ENCODE assay signal across 13 cellular contexts in genomic region chr2:43100362-43100882, GRCh38.
DNase-seq lines count a peak whose midpoint lies in the region; ATAC-seq and TF ChIP-seq lines count a peak whose summit lies in the region.
"Had no signal": no experiment of that assay in that cellular context is flagged by ENCODE, and none has a peak within 500 bp of the region (broad histone marks: within the 10 kb centered on the region; RNA-seq: fewer than 3 reads in every experiment).

No MANE protein-coding gene starts in this region.

- in situ Hi-C loops in GM13977 (cut with MboI; ENCODE audit: low pct_unique_long_range_greater_than_20kb, low sequenced_read_pairs, unreplicated experiment), result no loop called here

- no peaks in the 10 kb centered on the region for H3K9me3 ChIP-seq in OCI-LY1 (ENCODE audit: low read length)
- H3K9me3 ChIP-seq in muscle layer of duodenum (ENCODE audit: control insufficient read depth in 1 of 2, low read length in 2 of 2), result no peaks in the 10 kb centered on the region
- H3K9me3 ChIP-seq in thoracic aorta, result no peaks in the 10 kb centered on the region

- TF ChIP-seq CTCF in OCI-LY1 (IDR thresholded peaks at IDR 0.05; ENCODE audit: low read length) (no peak), coronary artery (IDR thresholded peaks at IDR 0.05) (no peak), thoracic aorta (IDR thresholded peaks at IDR 0.05) (no peak), GM13977 (IDR thresholded peaks at IDR 0.05; ENCODE audit: extremely low read depth, insufficient read depth, missing control alignments) (no peak), chondrocyte (IDR thresholded peaks at IDR 0.05) (no peak)

- no peak overlapping the region for H3K4me3 Mint-ChIP-seq in chondrocyte (ENCODE audit: unreplicated experiment)
- H3K4me3 Mint-ChIP-seq: activated naive CD8-positive, alpha-beta T cell treated with anti-CD3 and anti-CD28 coated beads, Interleukin-2, amount 50 U/mL, for 24 hours had no signal

- peaks cover 3% of the 10 kb centered on the region for H3K36me3 Mint-ChIP-seq in chondrocyte (ENCODE audit: low read depth)

- ATAC-seq in thoracic aorta (ENCODE audit: insufficient number of reproducible peaks, low FRiP score, low read depth), result peak; percentile 13
- ATAC-seq: activated naive CD8-positive, alpha-beta T cell treated with anti-CD3 and anti-CD28 coated beads, Interleukin-2, amount 50 U/mL, for 24 hours; left colon had no signal

- H3F3A ChIP-seq in OCI-LY1 (ENCODE audit: insufficient read depth, low read length), result no peaks in the 10 kb centered on the region

- no peaks in the 10 kb centered on the region for H3K79me2 ChIP-seq in OCI-LY1 (ENCODE audit: insufficient read depth, low read length)

- H4K20me1 ChIP-seq in OCI-LY1 (ENCODE audit: insufficient read depth, low read length), result no peaks in the 10 kb centered on the region

- peaks cover 47% of the 10 kb centered on the region for H3K4me1 Mint-ChIP-seq in chondrocyte (ENCODE audit: low read depth)

- H3K4me3 ChIP-seq in OCI-LY1 (ENCODE audit: low read depth, low read length, poor library complexity, severe bottlenecking) (peak overlapping the region; percentile 31), coronary artery (peak overlapping the region; percentile 62), muscle layer of duodenum (ENCODE audit: low read depth in 1 of 2, low read length in 2 of 2) (peak overlapping the region; percentile 37 to 52), thoracic aorta (peak overlapping the region; percentile 76)

- H3K4me1 ChIP-seq in OCI-LY1 (ENCODE audit: insufficient read depth, low read length, severe bottlenecking), result no peaks in the 10 kb centered on the region
- peaks cover 11 to 14% of the 10 kb centered on the region in 2 donors for H3K4me1 ChIP-seq in muscle layer of duodenum (ENCODE audit: control insufficient read depth in 1 of 2, insufficient read depth in 2 of 2, low read length in 2 of 2)
- peaks cover 26 to 58% of the 10 kb centered on the region in 2 donors for H3K4me1 ChIP-seq in thoracic aorta (ENCODE audit: control insufficient read depth in 1 of 2, low read depth in 2 of 2)

- H3K9me2 ChIP-seq in OCI-LY1 (ENCODE audit: low read depth, low read length), result no peaks in the 10 kb centered on the region

- no peak overlapping the region for H2AFZ ChIP-seq in OCI-LY1 (ENCODE audit: low read length)

- H3K4me2 ChIP-seq in OCI-LY1 (ENCODE audit: low read length), result peak overlapping the region; percentile 56; the same call in 1 of the 2 replicates

- H3K27me3 ChIP-seq in OCI-LY1 (ENCODE audit: insufficient read depth, low read length), result peaks cover 16% of the 10 kb centered on the region; the same call in 1 of the 2 replicates
- no peaks in the 10 kb centered on the region for H3K27me3 ChIP-seq in muscle layer of duodenum (ENCODE audit: low read depth, low read length)
- H3K27me3 ChIP-seq in thoracic aorta (replicated peaks; ENCODE audit: insufficient read depth), result no peaks in the 10 kb centered on the region

- DNase-seq in coronary artery (ENCODE audit: low spot score) (no peak), thoracic aorta (ENCODE audit: low spot score) (no peak), GM13977 (ENCODE audit: low spot score) (no peak), chondrocyte (ENCODE audit: low spot score) (no peak)
- no peak for DNase-seq in activated CD4-positive, alpha-beta T cell treated with anti-CD3 and anti-CD28 coated beads for 4 hours
- DNase-seq: activated CD8-positive, alpha-beta memory T cell treated with anti-CD3 and anti-CD28 coated beads for 24 hours; activated naive CD8-positive, alpha-beta T cell treated with anti-CD3 and anti-CD28 coated beads, Interleukin-2, amount 50 U/mL, for 24 hours; DMS153; KBM-7; left colon had no signal

- H3K27ac ChIP-seq in OCI-LY1 (ENCODE audit: low read depth, low read length, poor library complexity, severe bottlenecking) (no peak overlapping the region), coronary artery (peak overlapping the region; percentile 94 to 95), muscle layer of duodenum (ENCODE audit: low read length) (no peak overlapping the region), thoracic aorta (peak overlapping the region; percentile 96 to 97)
- H3K27ac ChIP-seq: epithelial cell of prostate had no signal

- H3K36me3 ChIP-seq in OCI-LY1 (ENCODE audit: insufficient read depth, low read length) (no peaks in the 10 kb centered on the region; the same call in 1 of the 2 replicates), muscle layer of duodenum (ENCODE audit: control insufficient read depth in 1 of 2, insufficient read depth in 2 of 2, low read length in 2 of 2) (no peaks in the 10 kb centered on the region), thoracic aorta (no peaks in the 10 kb centered on the region)

- no peaks in the 10 kb centered on the region for H3K27me3 Mint-ChIP-seq in chondrocyte (ENCODE audit: low read depth)
- H3K27me3 Mint-ChIP-seq: activated naive CD8-positive, alpha-beta T cell treated with anti-CD3 and anti-CD28 coated beads, Interleukin-2, amount 50 U/mL, for 24 hours had no signal

- no peak overlapping the region for H3K27ac Mint-ChIP-seq in chondrocyte (ENCODE audit: unreplicated experiment)
- H3K27ac Mint-ChIP-seq: activated naive CD8-positive, alpha-beta T cell treated with anti-CD3 and anti-CD28 coated beads, Interleukin-2, amount 50 U/mL, for 24 hours had no signal

- peaks cover 17% of the 10 kb centered on the region for H3K9me3 Mint-ChIP-seq in chondrocyte (ENCODE audit: low read depth)

- H3K9ac ChIP-seq in OCI-LY1 (ENCODE audit: low read length), result no peak overlapping the region

Comparison
In these comparisons a context has a peak if more than half of its experiments do, and no peak if none do; other contexts are left out.
1. H3K27ac ChIP-seq: peak in coronary artery (2 of 2) and thoracic aorta (2 of 2); none in OCI-LY1 (single experiment) and muscle layer of duodenum (single experiment).
2. Peak in every context shown above with its lines, with median percentiles within 50 percentile points of each other: H3K4me3 ChIP-seq.